In the genomic region with DNA sequence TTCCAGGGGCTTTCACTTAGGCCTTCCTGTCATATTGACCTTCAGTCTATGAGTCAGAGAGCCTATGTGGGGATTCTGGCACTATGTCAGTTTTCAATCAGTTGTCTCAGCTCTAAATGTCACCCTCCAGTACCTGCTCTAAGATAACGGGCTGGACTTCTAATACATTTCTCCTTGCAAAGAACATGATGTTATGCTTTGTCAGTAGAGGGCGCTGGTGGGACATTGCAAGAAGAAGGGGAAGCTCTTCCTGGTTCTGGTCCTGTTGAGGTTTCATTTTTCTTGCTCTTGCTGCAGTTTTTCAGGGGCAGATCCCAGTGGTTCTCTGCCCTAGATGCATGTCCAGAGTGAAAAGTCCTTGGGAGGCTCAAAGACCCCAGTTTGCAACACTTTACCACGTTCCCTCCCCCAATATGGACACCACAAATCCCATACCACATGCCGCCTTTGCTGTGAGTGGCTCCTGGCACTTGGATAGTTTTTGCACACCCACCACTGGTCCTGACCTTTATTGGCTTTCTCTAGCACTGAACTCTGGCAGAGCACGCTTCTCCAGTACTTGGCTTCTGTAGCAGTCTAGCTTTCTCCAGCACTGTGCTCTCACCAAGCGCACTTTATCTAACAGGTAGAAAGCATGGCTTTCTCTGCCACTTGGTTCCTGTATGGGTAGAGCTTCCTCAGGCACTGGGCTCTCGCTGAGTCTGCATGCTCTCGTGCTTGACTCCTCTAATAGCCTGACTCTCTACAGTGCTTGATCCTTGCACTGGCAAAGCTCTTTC, we compare ENCODE assay signal across 8 cellular contexts. TPM values are rescaled to one million over a fixed set of nuclear protein-coding genes. Genes with fewer than 3 reads are reported as not detected.
DNase-seq lines count a peak whose midpoint lies in the region; ATAC-seq and TF ChIP-seq lines count a peak whose summit lies in the region.

No MANE protein-coding gene starts in this region.

- H3K4me1 Mint-ChIP-seq in activated CD8-positive, alpha-beta T cell treated with anti-CD3 and anti-CD28 coated beads for 36 hours (ENCODE audit: low read depth): peaks cover 13% of the 10 kb centered on the region
- H3K4me1 Mint-ChIP-seq in mesothelial cell of epicardium: no peaks in the 10 kb centered on the region

- POLR2A ChIA-PET in activated CD8-positive, alpha-beta T cell treated with anti-CD3 and anti-CD28 coated beads for 36 hours (lab: Charles Lee): interaction anchor here (0.6 to 1.8 kb wide), 13 partner anchors 10 to 68 kb away, joined by 3 to 6 read pairs (median 3); no protein-coding TSS in a partner anchor

- peak; percentile 97 for ATAC-seq in activated CD8-positive, alpha-beta T cell treated with anti-CD3 and anti-CD28 coated beads for 36 hours
- ATAC-seq in GM21390 (IDR thresholded peaks at IDR 0.05; ENCODE audit: unreplicated experiment): no peak

- H3K9me3 Mint-ChIP-seq in activated CD8-positive, alpha-beta T cell treated with anti-CD3 and anti-CD28 coated beads for 36 hours: no peaks in the 10 kb centered on the region
- H3K9me3 Mint-ChIP-seq in mesothelial cell of epicardium: peaks cover 8% of the 10 kb centered on the region

- H3K27ac Mint-ChIP-seq in activated CD8-positive, alpha-beta T cell treated with anti-CD3 and anti-CD28 coated beads for 36 hours: peak overlapping the region; percentile 51
- peak overlapping the region; percentile 49 for H3K27ac Mint-ChIP-seq in mesothelial cell of epicardium

- DNase-seq in ELF-1 (ENCODE audit: low read depth, low spot score) (peak; percentile 78), HK-2 (ENCODE audit: unreplicated experiment) (peak; percentile 42), NCI-H82 treated with DMSO at 0.1 percent for 48 hours (lab: John Stamatoyannopoulos, UW; ENCODE audit: unreplicated experiment) (peak; percentile 73), mesothelial cell of epicardium (ENCODE audit: low spot score in 2 of 2, unreplicated experiment in 2 of 2) (peak; percentile 42 to 48)
- DNase-seq in activated CD8-positive, alpha-beta T cell treated with anti-CD3 and anti-CD28 coated beads for 36 hours: peak; percentile 83
- DNase-seq in effector memory CD4-positive, alpha-beta T cell: peak; percentile 47 to 76 (median 60)
- peak; percentile 31 for DNase-seq in stimulated activated CD8-positive, alpha-beta memory T cell treated with anti-CD3 and anti-CD28 coated beads, Interleukin-15, amount 100 ng/mL, for 24 hours (ENCODE audit: low read depth)

- peaks cover 8% of the 10 kb centered on the region for H3K4me1 ChIP-seq in effector memory CD4-positive, alpha-beta T cell (ENCODE audit: control insufficient read depth, insufficient read depth, low read length, poor library complexity, severe bottlenecking)

- H3K36me3 Mint-ChIP-seq in activated CD8-positive, alpha-beta T cell treated with anti-CD3 and anti-CD28 coated beads for 36 hours (ENCODE audit: low read depth): no peaks in the 10 kb centered on the region
- peaks cover 9% of the 10 kb centered on the region for H3K36me3 Mint-ChIP-seq in mesothelial cell of epicardium

- CTCF ChIA-PET in activated CD8-positive, alpha-beta T cell treated with anti-CD3 and anti-CD28 coated beads for 36 hours (lab: Charles Lee): interaction anchor here (0.7 to 5.6 kb wide), 51 partner anchors 9 to 229 kb away, joined by 3 to 120 read pairs (median 5); a partner anchor contains a TSS

- H3K27me3 ChIP-seq in effector memory CD4-positive, alpha-beta T cell (replicated peaks; ENCODE audit: control insufficient read depth, insufficient read depth, low read length, poor library complexity, severe bottlenecking): no peaks in the 10 kb centered on the region

- H3K27me3 Mint-ChIP-seq in activated CD8-positive, alpha-beta T cell treated with anti-CD3 and anti-CD28 coated beads for 36 hours: no peaks in the 10 kb centered on the region
- no peaks in the 10 kb centered on the region for H3K27me3 Mint-ChIP-seq in mesothelial cell of epicardium (ENCODE audit: low read depth)

- H3K27ac ChIP-seq in effector memory CD4-positive, alpha-beta T cell (ENCODE audit: insufficient read depth, low read length, poor library complexity, severe bottlenecking): no peak overlapping the region

- intact Hi-C loops in activated CD8-positive, alpha-beta T cell treated with anti-CD3 and anti-CD28 coated beads for 36 hours (cut with micrococcal nuclease): loop anchor here (1.0 kb wide), 1 partner anchor 76 kb away; no protein-coding TSS in a partner anchor

- H3K9me3 ChIP-seq in effector memory CD4-positive, alpha-beta T cell (ENCODE audit: control insufficient read depth, low read length): no peaks in the 10 kb centered on the region

- H3K4me3 Mint-ChIP-seq in activated CD8-positive, alpha-beta T cell treated with anti-CD3 and anti-CD28 coated beads for 36 hours: peak overlapping the region; percentile 9
- H3K4me3 Mint-ChIP-seq in mesothelial cell of epicardium: no peak overlapping the region

- peak; percentile 89 for TF ChIP-seq CTCF in activated CD8-positive, alpha-beta T cell treated with anti-CD3 and anti-CD28 coated beads for 36 hours (IDR thresholded peaks at IDR 0.05)
- TF ChIP-seq CTCF in mesothelial cell of epicardium (IDR thresholded peaks at IDR 0.05; ENCODE audit: unreplicated experiment): no peak

- H3K4me3 ChIP-seq in effector memory CD4-positive, alpha-beta T cell (ENCODE audit: insufficient read depth, low read depth, low read length, poor library complexity, severe bottlenecking): peak overlapping the region; percentile 29

- H3K36me3 ChIP-seq in effector memory CD4-positive, alpha-beta T cell (ENCODE audit: control insufficient read depth, insufficient read depth, low read length): no peaks in the 10 kb centered on the region

RNA-seq across cellular contexts. Expression of a gene that starts 49.0 kb away (rescaled TPM):
- 10 to 100 TPM; 21.8 to 23.6 TPM for total RNA-seq in activated CD8-positive, alpha-beta T cell treated with anti-CD3 and anti-CD28 coated beads for 36 hours
- total RNA-seq in mesothelial cell of epicardium: 43.6 to 44.8 TPM (median 43.9 TPM) in 3 replicates

RNA-seq across cellular contexts. Expression of a gene that starts 51.6 kb away (rescaled TPM):
- under 1 TPM; 0.31 to 0.32 TPM for total RNA-seq in activated CD8-positive, alpha-beta T cell treated with anti-CD3 and anti-CD28 coated beads for 36 hours
- 9.1 to 11.5 TPM (median 10.3 TPM) in 3 replicates for total RNA-seq in mesothelial cell of epicardium

RNA-seq across cellular contexts. Expression of a gene that starts 57.9 kb away (rescaled TPM):
- 1 to 10 TPM; 2.8 to 3.2 TPM for total RNA-seq in activated CD8-positive, alpha-beta T cell treated with anti-CD3 and anti-CD28 coated beads for 36 hours
- total RNA-seq in mesothelial cell of epicardium: 40.8 to 41.6 TPM (median 41.4 TPM) in 3 replicates

Comparison
In these comparisons a context has a peak if more than half of its experiments do, and no peak if none do; other contexts are left out.
1. DNase-seq: peak in every context shown above with its lines; median percentile 83 in activated CD8-positive, alpha-beta T cell treated with anti-CD3 and anti-CD28 coated beads for 36 hours; 78 in ELF-1; 73 in NCI-H82 treated with DMSO at 0.1 percent for 48 hours; 60 in effector memory CD4-positive, alpha-beta T cell; 45 in mesothelial cell of epicardium; 42 in HK-2; 31 in stimulated activated CD8-positive, alpha-beta memory T cell treated with anti-CD3 and anti-CD28 coated beads, Interleukin-15, amount 100 ng/mL, for 24 hours.
2. RNA of a gene that starts 57.9 kb away (total RNA-seq): 40.8 to 41.6 TPM in mesothelial cell of epicardium; 2.8 to 3.2 TPM in activated CD8-positive, alpha-beta T cell treated with anti-CD3 and anti-CD28 coated beads for 36 hours; every median in the first group is over 10 times any median in the second.